16 cellular contexts compared by ENCODE assay signal in genomic region chr18:3157086-3157485, GRCh38.
DNase-seq lines count a peak whose midpoint lies in the region; ATAC-seq, FAIRE-seq and TF ChIP-seq lines count a peak whose summit lies in the region.
"Had no signal": no experiment of that assay in that cellular context is flagged by ENCODE, and none has a peak within 500 bp of the region (broad histone marks: within the 10 kb centered on the region; RNA-seq: fewer than 3 reads in every experiment).

No MANE protein-coding gene starts in this region.

- WGBS in K562 (ENCODE audit: insufficient coverage, low coverage, missing lambda C conversion rate), result 50% methylated on average over 5 of the region's 5 CpGs

- in situ Hi-C loops in K562 (cut with MboI) (loop anchor here (5.0 kb wide), 1 partner anchor 225 kb away; no protein-coding TSS in a partner anchor), GM13977 (cut with MboI; ENCODE audit: low pct_unique_long_range_greater_than_20kb, low sequenced_read_pairs, unreplicated experiment) (loop anchor here (10.0 kb wide), 1 partner anchor 88 kb away; the partner anchor contains the start of gene MYL12A)

- peak overlapping the region; percentile 37 for H3K9ac ChIP-seq in Karpas-422 (ENCODE audit: low read length)
- no peak overlapping the region for H3K9ac ChIP-seq in K562 (ENCODE audit: insufficient read depth in 1 of 2, low read depth in 2 of 2, low read length in 2 of 2)
- H3K9ac ChIP-seq: GM23248 had no signal

- no peak for ATAC-seq in K562

- DNase-seq in Karpas-422, result no peak
- DNase-seq in K562 (ENCODE audit: extremely low read depth in 1 of 4, low spot score in 3 of 4), result no peak
- DNase-seq in tibial artery, result no peak
- DNase-seq in activated CD4-positive, alpha-beta memory T cell treated with anti-CD3 and anti-CD28 coated beads, Interleukin-2, amount 10 ng/mL, durations not matched to agents 7 days and 5 days, result no peak
- no peak for DNase-seq in GM13977 (ENCODE audit: low spot score)
- DNase-seq: AML-193; Caco-2; CD4-positive, alpha-beta T cell; GM23248 had no signal

- no peak overlapping the region for H3K4me3 Mint-ChIP-seq in activated CD4-positive, alpha-beta memory T cell treated with anti-CD3 and anti-CD28 coated beads, Interleukin-2, amount 10 ng/mL, durations not matched to agents 7 days and 5 days
- H3K4me3 Mint-ChIP-seq: CD4-positive, alpha-beta T cell had no signal

- peak overlapping the region; percentile 82 for H3K4me2 ChIP-seq in Karpas-422 (ENCODE audit: low read depth, low read length, poor library complexity, severe bottlenecking)
- H3K4me2 ChIP-seq in K562 (ENCODE audit: insufficient read depth, low read length), result no peak overlapping the region

- POLR2A ChIA-PET in K562 (lab: Yijun Ruan, JAX), result interaction anchor here (0.9 to 1.6 kb wide), 3 partner anchors 9 to 25 kb away, joined by 3 to 6 read pairs (median 5); no protein-coding TSS in a partner anchor
- POLR2A ChIA-PET in activated CD4-positive, alpha-beta memory T cell treated with anti-CD3 and anti-CD28 coated beads, Interleukin-2, amount 10 ng/mL, durations not matched to agents 7 days and 5 days (lab: Charles Lee), result no interaction called here

- H3K27me3 Mint-ChIP-seq in activated CD4-positive, alpha-beta memory T cell treated with anti-CD3 and anti-CD28 coated beads, Interleukin-2, amount 10 ng/mL, durations not matched to agents 7 days and 5 days, result no peaks in the 10 kb centered on the region
- H3K27me3 Mint-ChIP-seq: CD4-positive, alpha-beta T cell had no signal

- TF ChIP-seq POLR2A in K562 (conservative IDR thresholded peaks at IDR 0.05), result no peak

- no peak for FAIRE-seq in K562 (lab: Jason Lieb, UNC)
- FAIRE-seq: A204.1, D721Med, G401.6, GM19239 had no signal

- TF ChIP-seq CTCF in K562 (IDR thresholded peaks at IDR 0.05 in 2 of 3, conservative IDR thresholded peaks at IDR 0.05 in 1 of 3; ENCODE audit: insufficient read depth in 2 of 3, low read depth in 1 of 3, low read length in 3 of 3) (no peak), tibial artery (IDR thresholded peaks at IDR 0.05) (no peak), GM13977 (IDR thresholded peaks at IDR 0.05; ENCODE audit: extremely low read depth, insufficient read depth, missing control alignments) (no peak)

- H3K9me2 ChIP-seq in Karpas-422 (replicated peaks; ENCODE audit: insufficient read depth, low read length), result no peaks in the 10 kb centered on the region

- H2AFZ ChIP-seq in ACC112 (ENCODE audit: low read length, unreplicated experiment) (no peak overlapping the region), Karpas-422 (ENCODE audit: low read length) (no peak overlapping the region), K562 (ENCODE audit: low read depth, low read length) (no peak overlapping the region)
- H2AFZ ChIP-seq: GM23248 had no signal

- no peaks in the 10 kb centered on the region for H3K9me3 Mint-ChIP-seq in activated CD4-positive, alpha-beta memory T cell treated with anti-CD3 and anti-CD28 coated beads, Interleukin-2, amount 10 ng/mL, durations not matched to agents 7 days and 5 days
- H3K9me3 Mint-ChIP-seq: CD4-positive, alpha-beta T cell had no signal

- no peak for TF ChIP-seq EP300 in K562 (IDR thresholded peaks at IDR 0.05; ENCODE audit: low read length)

- no peak overlapping the region for H3K4me3 ChIP-seq in ACC112 (ENCODE audit: low read depth, low read length)
- peak overlapping the region; percentile 41; the same call in 1 of the 2 replicates for H3K4me3 ChIP-seq in Karpas-422 (ENCODE audit: low read length)
- no peak overlapping the region for H3K4me3 ChIP-seq in K562
- no peak overlapping the region for H3K4me3 ChIP-seq in tibial artery
- H3K4me3 ChIP-seq: GM23248, HAP-1 had no signal

- intact Hi-C loops in K562 (cut with micrococcal nuclease), result no loop called here
- intact Hi-C loops in tibial artery (cut with DNase I; ENCODE audit: low total_unique reads), result loop anchor here (5.0 kb wide), 1 partner anchor 90 kb away; the partner anchor contains the start of gene MYL12A

- BruUV-seq in K562 (replicated peaks; lab: Mats Ljungman, UMichigan), result no TSS peak

- no peak for TF ChIP-seq RAD21 in K562 (CRISPR knock-in tag; conservative IDR thresholded peaks at IDR 0.05 in 1 of 2, IDR thresholded peaks at IDR 0.05 in 1 of 2)

- CTCF ChIA-PET in K562 (lab: Yijun Ruan, JAX; ENCODE audit: low intra/inter-chr PET ratio), result no interaction called here
- CTCF ChIA-PET in activated CD4-positive, alpha-beta memory T cell treated with anti-CD3 and anti-CD28 coated beads, Interleukin-2, amount 10 ng/mL, durations not matched to agents 7 days and 5 days (lab: Charles Lee), result interaction anchor here (1.1 kb wide), 1 partner anchor 89 kb away, joined by 3 read pairs; no protein-coding TSS in a partner anchor

- no peaks in the 10 kb centered on the region for H3K4me1 Mint-ChIP-seq in activated CD4-positive, alpha-beta memory T cell treated with anti-CD3 and anti-CD28 coated beads, Interleukin-2, amount 10 ng/mL, durations not matched to agents 7 days and 5 days

- no peaks in the 10 kb centered on the region for H3K9me3 ChIP-seq in Karpas-422 (ENCODE audit: low read length)
- H3K9me3 ChIP-seq in K562 (replicated peaks; ENCODE audit: control insufficient read depth, insufficient read depth, low read depth, low read length), result no peaks in the 10 kb centered on the region
- H3K9me3 ChIP-seq in tibial artery, result no peaks in the 10 kb centered on the region
- H3K9me3 ChIP-seq: Caco-2, HAP-1 had no signal

- H3K79me2 ChIP-seq in ACC112 (ENCODE audit: control insufficient read depth, insufficient read depth, low read length, unreplicated experiment) (no peaks in the 10 kb centered on the region), Karpas-422 (ENCODE audit: low read length) (no peaks in the 10 kb centered on the region), K562 (ENCODE audit: control insufficient read depth, insufficient read depth, low read length) (no peaks in the 10 kb centered on the region)

- H3K9me1 ChIP-seq in K562 (ENCODE audit: control insufficient read depth, insufficient read depth, low read length), result no peaks in the 10 kb centered on the region

- no peaks in the 10 kb centered on the region for H3K27me3 ChIP-seq in ACC112 (ENCODE audit: insufficient read depth, low read length)
- H3K27me3 ChIP-seq in Karpas-422 (ENCODE audit: low read length), result no peaks in the 10 kb centered on the region
- H3K27me3 ChIP-seq in K562 (ENCODE audit: control insufficient read depth in 2 of 2, insufficient read depth in 2 of 2, low read length in 2 of 2), result no peaks in the 10 kb centered on the region
- no peaks in the 10 kb centered on the region for H3K27me3 ChIP-seq in tibial artery

- no peaks in the 10 kb centered on the region for H3K36me3 Mint-ChIP-seq in activated CD4-positive, alpha-beta memory T cell treated with anti-CD3 and anti-CD28 coated beads, Interleukin-2, amount 10 ng/mL, durations not matched to agents 7 days and 5 days (ENCODE audit: low read depth)

- H3K4me1 ChIP-seq in ACC112 (ENCODE audit: control insufficient read depth, insufficient read depth, low read length, unreplicated experiment) (peaks cover 49% of the 10 kb centered on the region), Karpas-422 (ENCODE audit: low read length) (peaks cover 63% of the 10 kb centered on the region), K562 (replicated peaks in 1 of 2; ENCODE audit: control insufficient read depth in 2 of 2, insufficient read depth in 2 of 2, low read length in 2 of 2) (peaks cover 0 to 1% of the 10 kb centered on the region in 2 experiments; a peak in 2 of 5 replicates), tibial artery (peaks cover 3 to 53% (median 18%) of the 10 kb centered on the region in 4 donors)
- H3K4me1 ChIP-seq: Caco-2, HAP-1 had no signal

- no peaks in the 10 kb centered on the region for H3K36me3 ChIP-seq in ACC112 (ENCODE audit: insufficient read depth, low read length)
- no peaks in the 10 kb centered on the region for H3K36me3 ChIP-seq in Karpas-422 (ENCODE audit: insufficient read depth, low read length)
- no peaks in the 10 kb centered on the region for H3K36me3 ChIP-seq in K562 (ENCODE audit: control insufficient read depth, insufficient read depth, low read length)
- H3K36me3 ChIP-seq in tibial artery, result peaks cover 13 to 19% (median 15%) of the 10 kb centered on the region in 3 donors

- no peak overlapping the region for H3K27ac Mint-ChIP-seq in activated CD4-positive, alpha-beta memory T cell treated with anti-CD3 and anti-CD28 coated beads, Interleukin-2, amount 10 ng/mL, durations not matched to agents 7 days and 5 days
- H3K27ac Mint-ChIP-seq: CD4-positive, alpha-beta T cell had no signal

- H3K27ac ChIP-seq in ACC112 (ENCODE audit: low read depth, low read length) (peak overlapping the region; percentile 99), Karpas-422 (ENCODE audit: low read length) (peak overlapping the region; percentile 95), K562 (ENCODE audit: extremely low read depth, low read depth, low read length) (no peak overlapping the region), tibial artery (peak overlapping the region; percentile 89 to 90)
- H3K27ac ChIP-seq: C4-2B, GM23248 had no signal

- H4K20me1 ChIP-seq in Karpas-422 (ENCODE audit: insufficient read depth, low read depth, low read length) (no peaks in the 10 kb centered on the region), K562 (replicated peaks; ENCODE audit: control insufficient read depth, insufficient read depth, low read length) (no peaks in the 10 kb centered on the region)

TF ChIP-seq in K562, 482 proteins besides CTCF, POLR2A, EP300 and RAD21:
- TF ChIP-seq SRF (CRISPR knock-in tag; IDR thresholded peaks at IDR 0.05) (no peak), ZNF24 (IDR thresholded peaks at IDR 0.05) (peak; percentile 87), ZNF561 (CRISPR knock-in tag; conservative IDR thresholded peaks at IDR 0.05) (no peak)
TF ChIP-seq in K562: peak in this region for 1.
